Comparison of ENCODE assay signal across 8 cellular contexts in genomic region chr1:177959793-177960515, GRCh38. TPM values are rescaled to one million over a fixed set of nuclear protein-coding genes. Genes with fewer than 3 reads are reported as not detected.
DNase-seq lines count a peak whose midpoint lies in the region; ATAC-seq and TF ChIP-seq lines count a peak whose summit lies in the region.

No MANE protein-coding gene starts in this region.

- no peaks in the 10 kb centered on the region for H3K4me1 Mint-ChIP-seq in activated T-cell treated with anti-CD3 and anti-CD28 coated beads, Interleukin-2, amount 50 U/mL, for 24 hours (ENCODE audit: low read depth)
- H3K4me1 Mint-ChIP-seq in activated naive CD8-positive, alpha-beta T cell treated with anti-CD3 and anti-CD28 coated beads for 36 hours, result no peaks in the 10 kb centered on the region

- TF ChIP-seq CTCF in 22Rv1 (IDR thresholded peaks at IDR 0.05) (peak; percentile 44), RWPE2 (IDR thresholded peaks at IDR 0.05; ENCODE audit: poor library complexity, severe bottlenecking) (peak; percentile 79), MM.1S (IDR thresholded peaks at IDR 0.05; ENCODE audit: low read length) (no peak; the same call in 1 of the 2 replicates)

- H4K20me1 ChIP-seq in MM.1S (ENCODE audit: insufficient read depth, low read length), result no peaks in the 10 kb centered on the region

- DNase-seq in HCEC 1CT (peak; percentile 70), RWPE2 (ENCODE audit: low spot score) (no peak), glomerular visceral epithelial cell (ENCODE audit: extremely low spot score) (peak; percentile 47), MM.1S (no peak), NOMO-1 treated with DMSO at 0.1 percent for 48 hours (lab: John Stamatoyannopoulos, UW; ENCODE audit: unreplicated experiment) (no peak)
- DNase-seq in activated T-cell treated with anti-CD3 and anti-CD28 coated beads, Interleukin-2, amount 50 U/mL, for 24 hours, result no peak
- no peak for DNase-seq in activated naive CD8-positive, alpha-beta T cell treated with anti-CD3 and anti-CD28 coated beads for 36 hours

- H3K27ac Mint-ChIP-seq in activated T-cell treated with anti-CD3 and anti-CD28 coated beads, Interleukin-2, amount 50 U/mL, for 24 hours, result no peak overlapping the region
- no peak overlapping the region for H3K27ac Mint-ChIP-seq in activated naive CD8-positive, alpha-beta T cell treated with anti-CD3 and anti-CD28 coated beads for 36 hours

- ATAC-seq in RWPE2 (ENCODE audit: low read depth), result peak; percentile 82

- H3K9me3 ChIP-seq in RWPE2 (ENCODE audit: severe bottlenecking) (no peaks in the 10 kb centered on the region), MM.1S (replicated peaks; ENCODE audit: insufficient read depth, low read length) (no peaks in the 10 kb centered on the region)

- no peaks in the 10 kb centered on the region for H3F3A ChIP-seq in MM.1S (ENCODE audit: insufficient read depth, low read length)

- no peaks in the 10 kb centered on the region for H3K36me3 Mint-ChIP-seq in activated T-cell treated with anti-CD3 and anti-CD28 coated beads, Interleukin-2, amount 50 U/mL, for 24 hours (ENCODE audit: low read depth)
- no peaks in the 10 kb centered on the region for H3K36me3 Mint-ChIP-seq in activated naive CD8-positive, alpha-beta T cell treated with anti-CD3 and anti-CD28 coated beads for 36 hours

- H3K27ac ChIP-seq in 22Rv1, result no peak overlapping the region
- H3K27ac ChIP-seq in RWPE2 (ENCODE audit: poor library complexity, severe bottlenecking), result no peak overlapping the region
- H3K27ac ChIP-seq in MM.1S (ENCODE audit: low read length), result no peak overlapping the region

- H3K27me3 Mint-ChIP-seq in activated T-cell treated with anti-CD3 and anti-CD28 coated beads, Interleukin-2, amount 50 U/mL, for 24 hours, result no peaks in the 10 kb centered on the region
- H3K27me3 Mint-ChIP-seq in activated naive CD8-positive, alpha-beta T cell treated with anti-CD3 and anti-CD28 coated beads for 36 hours, result no peaks in the 10 kb centered on the region

- no peak overlapping the region for H2AFZ ChIP-seq in MM.1S (ENCODE audit: low read length)

- H3K36me3 ChIP-seq in RWPE2 (ENCODE audit: low read depth) (no peaks in the 10 kb centered on the region), MM.1S (replicated peaks; ENCODE audit: insufficient read depth, low read length) (no peaks in the 10 kb centered on the region)

- H3K4me1 ChIP-seq in RWPE2 (ENCODE audit: insufficient read depth, poor library complexity, severe bottlenecking), result no peaks in the 10 kb centered on the region
- H3K4me1 ChIP-seq in MM.1S (ENCODE audit: low read length), result no peaks in the 10 kb centered on the region

- H3K4me2 ChIP-seq in MM.1S (ENCODE audit: low read depth, low read length), result no peak overlapping the region

- H3K4me3 ChIP-seq in RWPE2 (ENCODE audit: severe bottlenecking), result no peak overlapping the region
- no peak overlapping the region for H3K4me3 ChIP-seq in MM.1S (ENCODE audit: low read length)

- H3K9ac ChIP-seq in MM.1S (ENCODE audit: low read length), result no peak overlapping the region

- H3K4me3 Mint-ChIP-seq in activated T-cell treated with anti-CD3 and anti-CD28 coated beads, Interleukin-2, amount 50 U/mL, for 24 hours, result no peak overlapping the region
- no peak overlapping the region for H3K4me3 Mint-ChIP-seq in activated naive CD8-positive, alpha-beta T cell treated with anti-CD3 and anti-CD28 coated beads for 36 hours

- H3K27me3 ChIP-seq in RWPE2 (ENCODE audit: insufficient read depth, poor library complexity, severe bottlenecking) (no peaks in the 10 kb centered on the region), MM.1S (replicated peaks; ENCODE audit: insufficient read depth, low read length) (no peaks in the 10 kb centered on the region)

- H3K9me2 ChIP-seq in MM.1S (replicated peaks; ENCODE audit: insufficient read depth, low read length), result no peaks in the 10 kb centered on the region

- no peaks in the 10 kb centered on the region for H3K79me2 ChIP-seq in MM.1S (ENCODE audit: low read length)

- H3K9me3 Mint-ChIP-seq in activated T-cell treated with anti-CD3 and anti-CD28 coated beads, Interleukin-2, amount 50 U/mL, for 24 hours, result no peaks in the 10 kb centered on the region
- no peaks in the 10 kb centered on the region for H3K9me3 Mint-ChIP-seq in activated naive CD8-positive, alpha-beta T cell treated with anti-CD3 and anti-CD28 coated beads for 36 hours

RNA-seq across cellular contexts. Expression of gene SEC16B, which starts 9.9 kb away (rescaled TPM):
- not detected for total RNA-seq in activated naive CD8-positive, alpha-beta T cell treated with anti-CD3 and anti-CD28 coated beads for 36 hours

Comparison
In these comparisons a context has a peak if more than half of its experiments do, and no peak if none do; other contexts are left out.
1. DNase-seq: peak in HCEC 1CT (single experiment) and glomerular visceral epithelial cell (single experiment); none in RWPE2 (single experiment), activated T-cell treated with anti-CD3 and anti-CD28 coated beads, Interleukin-2, amount 50 U/mL, for 24 hours (single experiment), MM.1S (single experiment), activated naive CD8-positive, alpha-beta T cell treated with anti-CD3 and anti-CD28 coated beads for 36 hours (single experiment) and NOMO-1 treated with DMSO at 0.1 percent for 48 hours (single experiment).